1 cellular context compared by ENCODE assay signal in genomic region chr14:36214476-36215216, GRCh38.
TF ChIP-seq lines count a peak whose summit lies in the region.

No MANE protein-coding gene starts in this region.

TF ChIP-seq in H1, 55 proteins besides CTCF, POLR2A, EP300 and RAD21 (continued from another document):
- TF ChIP-seq KDM5A (IDR thresholded peaks at IDR 0.05; ENCODE audit: low read length), result no peak
- TF ChIP-seq BACH1 (IDR thresholded peaks at IDR 0.05; ENCODE audit: low read length), result no peak
- TF ChIP-seq MAX (IDR thresholded peaks at IDR 0.05), result no peak
- TF ChIP-seq CHD2 (IDR thresholded peaks at IDR 0.05; ENCODE audit: low read length), result no peak
- no peak for TF ChIP-seq RFX5 (IDR thresholded peaks at IDR 0.05; ENCODE audit: borderline replicate concordance, low read depth, low read length)
- no peak for TF ChIP-seq KDM4A (IDR thresholded peaks at IDR 0.05; ENCODE audit: low read depth, low read length, severe bottlenecking)
- TF ChIP-seq SIX5 (IDR thresholded peaks at IDR 0.05; ENCODE audit: low read depth, low read length), result no peak
- no peak for TF ChIP-seq SIN3A (conservative IDR thresholded peaks at IDR 0.05 in 1 of 2, IDR thresholded peaks at IDR 0.05 in 1 of 2; ENCODE audit: low read depth in 1 of 2, low read length in 2 of 2)
- no peak for TF ChIP-seq CBX8 (IDR thresholded peaks at IDR 0.05; ENCODE audit: borderline replicate concordance, low read depth, low read length)
- TF ChIP-seq SIRT6 (IDR thresholded peaks at IDR 0.05; ENCODE audit: low read length), result no peak
- no peak for TF ChIP-seq SP4 (IDR thresholded peaks at IDR 0.05; ENCODE audit: low read length)
- TF ChIP-seq EZH2 (IDR thresholded peaks at IDR 0.05; ENCODE audit: low read depth, low read length, severe bottlenecking), result no peak
- no peak for TF ChIP-seq ASH2L (IDR thresholded peaks at IDR 0.05; ENCODE audit: low read length)
TF ChIP-seq in H1: peak in this region for 0.
